Comparison of ENCODE assay signal across 8 cellular contexts in genomic region chr5:137734962-137735530, GRCh38. TPM values are rescaled to one million over a fixed set of nuclear protein-coding genes. Genes with fewer than 3 reads are reported as not detected.
A peak's percentile ranks its signal among the peaks of the same experiment; 100 is the strongest.
DNase-seq lines count a peak whose midpoint lies in the region; ATAC-seq and TF ChIP-seq lines count a peak whose summit lies in the region.

No MANE protein-coding gene starts in this region.

- POLR2A ChIA-PET in activated CD8-positive, alpha-beta T cell treated with anti-CD3 and anti-CD28 coated beads, Interleukin-2, amount 10 ng/mL, durations not matched to agents 7 days and 5 days (lab: Charles Lee): interaction anchor here (0.5 to 3.3 kb wide), 5 partner anchors 19 to 69 kb away, joined by 3 to 28 read pairs (median 7); partner anchors contain the start of gene HNRNPA0

- CTCF ChIA-PET in activated CD8-positive, alpha-beta T cell treated with anti-CD3 and anti-CD28 coated beads, Interleukin-2, amount 10 ng/mL, durations not matched to agents 7 days and 5 days (lab: Charles Lee): interaction anchor here (1.2 to 15.7 kb wide), 14 partner anchors 10 to 105 kb away, joined by 3 to 569 read pairs (median 12); partner anchors contain the start of gene HNRNPA0

- peak overlapping the region; percentile 29 for H3K4me2 ChIP-seq in parathyroid adenoma (ENCODE audit: low read length)

- H3K9ac ChIP-seq in parathyroid adenoma: no peak overlapping the region

- peaks cover 6% of the 10 kb centered on the region for H3K27me3 Mint-ChIP-seq in T-helper 2 cell treated with Interferon-gamma antibody and Interleukin-4, amounts not matched to agents 5 μg/mL and 100 μg/mL, for 36 hours (ENCODE audit: low read depth)
- no peaks in the 10 kb centered on the region for H3K27me3 Mint-ChIP-seq in activated CD8-positive, alpha-beta T cell treated with anti-CD3 and anti-CD28 coated beads, Interleukin-2, amount 10 ng/mL, durations not matched to agents 7 days and 5 days (ENCODE audit: low read depth)

- H3K4me1 ChIP-seq in cardiac muscle cell (ENCODE audit: low read depth) (peaks cover 12% of the 10 kb centered on the region), parathyroid adenoma (peaks cover 21% of the 10 kb centered on the region)

- TF ChIP-seq CTCF in cardiac muscle cell (IDR thresholded peaks at IDR 0.05; ENCODE audit: low read depth, low read length) (no peak), parathyroid adenoma (IDR thresholded peaks at IDR 0.05) (no peak)

- peak overlapping the region; percentile 80 for H3K27ac ChIP-seq in cardiac muscle cell
- H3K27ac ChIP-seq in parathyroid adenoma: peak overlapping the region; percentile 41

- no peak overlapping the region for H3K27ac Mint-ChIP-seq in T-helper 2 cell treated with Interferon-gamma antibody and Interleukin-4, amounts not matched to agents 5 μg/mL and 100 μg/mL, for 36 hours
- no peak overlapping the region for H3K27ac Mint-ChIP-seq in activated CD8-positive, alpha-beta T cell treated with anti-CD3 and anti-CD28 coated beads, Interleukin-2, amount 10 ng/mL, durations not matched to agents 7 days and 5 days

- peaks cover 5% of the 10 kb centered on the region for H3K9me3 Mint-ChIP-seq in T-helper 2 cell treated with Interferon-gamma antibody and Interleukin-4, amounts not matched to agents 5 μg/mL and 100 μg/mL, for 36 hours
- no peaks in the 10 kb centered on the region for H3K9me3 Mint-ChIP-seq in activated CD8-positive, alpha-beta T cell treated with anti-CD3 and anti-CD28 coated beads, Interleukin-2, amount 10 ng/mL, durations not matched to agents 7 days and 5 days (ENCODE audit: insufficient read depth)

- peak overlapping the region; percentile 78 for H2AFZ ChIP-seq in parathyroid adenoma

- no peaks in the 10 kb centered on the region for H3K36me3 ChIP-seq in cardiac muscle cell
- H3K36me3 ChIP-seq in parathyroid adenoma (ENCODE audit: control insufficient read depth, insufficient read depth, low read length): no peaks in the 10 kb centered on the region

- peak; percentile 23 for ATAC-seq in HG02981 (IDR thresholded peaks at IDR 0.05; ENCODE audit: unreplicated experiment)
- ATAC-seq in activated CD8-positive, alpha-beta T cell treated with anti-CD3 and anti-CD28 coated beads, Interleukin-2, amount 10 ng/mL, durations not matched to agents 7 days and 5 days: peak; percentile 42
- no peak for ATAC-seq in GM19467 (IDR thresholded peaks at IDR 0.05; ENCODE audit: unreplicated experiment)
- ATAC-seq in GM19328 (IDR thresholded peaks at IDR 0.05; ENCODE audit: unreplicated experiment): no peak

- H3K27me3 ChIP-seq in cardiac muscle cell (no peaks in the 10 kb centered on the region), parathyroid adenoma (ENCODE audit: control insufficient read depth, insufficient read depth, low read length) (no peaks in the 10 kb centered on the region)

- H3K9me3 ChIP-seq in cardiac muscle cell (ENCODE audit: low read depth): no peaks in the 10 kb centered on the region
- H3K9me3 ChIP-seq in parathyroid adenoma (ENCODE audit: control insufficient read depth, low read length): no peaks in the 10 kb centered on the region

- H3K4me3 ChIP-seq in cardiac muscle cell: peak overlapping the region; percentile 34
- H3K4me3 ChIP-seq in parathyroid adenoma (ENCODE audit: low read depth, low read length): peak overlapping the region; percentile 28

- DNase-seq in T-helper 2 cell: peak in 3 of 5 experiments; percentile 8 to 51 (median 9)
- no peak for DNase-seq in T-helper 2 cell treated with Interferon-gamma antibody and Interleukin-4, amounts not matched to agents 5 μg/mL and 100 μg/mL, for 36 hours (ENCODE audit: low spot score)
- peak; percentile 36 for DNase-seq in activated CD8-positive, alpha-beta T cell treated with anti-CD3 and anti-CD28 coated beads, Interleukin-2, amount 10 ng/mL, durations not matched to agents 7 days and 5 days
- peak; percentile 55 to 70 for DNase-seq in cardiac muscle cell (ENCODE audit: low read depth in 1 of 2, low spot score in 1 of 2)

- H3K4me3 Mint-ChIP-seq in T-helper 2 cell treated with Interferon-gamma antibody and Interleukin-4, amounts not matched to agents 5 μg/mL and 100 μg/mL, for 36 hours: no peak overlapping the region
- H3K4me3 Mint-ChIP-seq in activated CD8-positive, alpha-beta T cell treated with anti-CD3 and anti-CD28 coated beads, Interleukin-2, amount 10 ng/mL, durations not matched to agents 7 days and 5 days: no peak overlapping the region

- peaks cover 20% of the 10 kb centered on the region for H3K4me1 Mint-ChIP-seq in T-helper 2 cell treated with Interferon-gamma antibody and Interleukin-4, amounts not matched to agents 5 μg/mL and 100 μg/mL, for 36 hours (ENCODE audit: low read depth)
- peaks cover 30% of the 10 kb centered on the region for H3K4me1 Mint-ChIP-seq in activated CD8-positive, alpha-beta T cell treated with anti-CD3 and anti-CD28 coated beads, Interleukin-2, amount 10 ng/mL, durations not matched to agents 7 days and 5 days (ENCODE audit: low read depth)

- H3K36me3 Mint-ChIP-seq in T-helper 2 cell treated with Interferon-gamma antibody and Interleukin-4, amounts not matched to agents 5 μg/mL and 100 μg/mL, for 36 hours (ENCODE audit: low read depth): peaks cover 4% of the 10 kb centered on the region
- peaks cover 21% of the 10 kb centered on the region for H3K36me3 Mint-ChIP-seq in activated CD8-positive, alpha-beta T cell treated with anti-CD3 and anti-CD28 coated beads, Interleukin-2, amount 10 ng/mL, durations not matched to agents 7 days and 5 days (ENCODE audit: low read depth)

- H3K79me2 ChIP-seq in parathyroid adenoma: no peaks in the 10 kb centered on the region

RNA-seq across cellular contexts. Expression of gene KLHL3, which starts 0.8 kb away (rescaled TPM):
- 10 to 100 TPM; 13.7 to 15.2 TPM for total RNA-seq in activated CD8-positive, alpha-beta T cell treated with anti-CD3 and anti-CD28 coated beads, Interleukin-2, amount 10 ng/mL, durations not matched to agents 7 days and 5 days
- 11.9 and 16.8 TPM in 2 replicates for total RNA-seq in cardiac muscle cell
- polyA plus RNA-seq in cardiac muscle cell: 11.4 and 12.0 TPM in 2 replicates

RNA-seq across cellular contexts. Expression of gene HNRNPA0, which starts 19.1 kb away (rescaled TPM):
- 10 to 100 TPM; 31.3 to 34.0 TPM for total RNA-seq in activated CD8-positive, alpha-beta T cell treated with anti-CD3 and anti-CD28 coated beads, Interleukin-2, amount 10 ng/mL, durations not matched to agents 7 days and 5 days
- 36.9 and 42.6 TPM in 2 replicates for total RNA-seq in cardiac muscle cell
- polyA plus RNA-seq in cardiac muscle cell: 15.2 and 20.0 TPM in 2 replicates

Comparison
In these comparisons a context has a peak if more than half of its experiments do, and no peak if none do; other contexts are left out.
1. ATAC-seq: peak in HG02981 (single experiment) and activated CD8-positive, alpha-beta T cell treated with anti-CD3 and anti-CD28 coated beads, Interleukin-2, amount 10 ng/mL, durations not matched to agents 7 days and 5 days (single experiment); none in GM19467 (single experiment) and GM19328 (single experiment).